ENCODE assay signal across 23 cellular contexts in the genomic region with DNA sequence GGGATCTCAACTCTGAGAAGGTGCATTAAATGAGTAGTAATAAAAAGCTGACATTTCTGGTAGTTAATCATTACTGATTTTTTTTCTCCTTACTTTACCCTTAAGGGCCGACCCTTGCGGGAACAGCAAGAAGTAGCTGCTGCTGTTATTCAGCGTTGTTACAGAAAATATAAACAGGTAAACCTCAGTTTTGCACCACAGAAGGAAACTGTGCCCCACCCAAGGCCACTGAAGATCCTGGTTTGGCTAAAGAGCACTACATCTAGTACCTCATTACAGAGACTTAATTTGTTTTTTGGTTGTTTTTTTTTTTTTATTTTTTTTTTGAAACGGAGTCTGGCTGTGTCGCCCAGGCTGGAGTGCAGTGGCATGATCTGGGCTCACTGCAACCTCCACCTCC.
"Had no signal": no experiment of that assay in that cellular context is flagged by ENCODE, and none has a peak within 500 bp of the region (broad histone marks: within the 10 kb centered on the region; RNA-seq: fewer than 3 reads in every experiment).

No MANE protein-coding gene starts in this region.

- H3K4me3 Mint-ChIP-seq: IgD-negative memory B cell had no signal

- H3K9me3 ChIP-seq: SJSA1 had no signal

- ATAC-seq: K562 had no signal

- H3K27ac Mint-ChIP-seq: IgD-negative memory B cell had no signal

- H3K36me3 ChIP-seq: SJSA1 had no signal

- H3K4me2 ChIP-seq: KMS-11 had no signal

- H3K27ac ChIP-seq: HL-60, KMS-11, SJSA1, SK-N-MC had no signal

- H3K9me3 Mint-ChIP-seq: IgD-negative memory B cell had no signal

- H3K4me1 Mint-ChIP-seq: IgD-negative memory B cell had no signal

- DNase-seq: Kasumi-1, MM.1S, NCI-H1092 treated with DMSO at 0.1 percent for 48 hours, NCI-H1436, NCI-H187, NCI-H2029, NCI-H2081 treated with DMSO at 0.1 percent for 48 hours, NCI-H2171, NCI-H226, NCI-H446, NCI-H510A, NCI-H524 treated with DMSO at 0.1 percent for 48 hours, NCI-H69, NCI-H774, Right ventricle myocardium superior, RPMI8226, SIG-M5 had no signal

- H3K4me3 ChIP-seq: K562, SJSA1, SK-N-MC had no signal

- H3K9ac ChIP-seq: KMS-11 had no signal

- H3K27me3 Mint-ChIP-seq: IgD-negative memory B cell had no signal
